In genomic region chr13:100392709-100393630, GRCh38 we compare ENCODE assay signal across 7 cellular contexts.
DNase-seq lines count a peak whose midpoint lies in the region; ATAC-seq and TF ChIP-seq lines count a peak whose summit lies in the region.

No MANE protein-coding gene starts in this region.

- H3K36me3 ChIP-seq in left lung: no peaks in the 10 kb centered on the region

- intact Hi-C loops in left lung (cut with DNase I): no loop called here

- DNase-seq in T1000 (lab: John Stamatoyannopoulos, UW): peak; percentile 85
- DNase-seq in T47D (ENCODE audit: low read depth in 1 of 2, low spot score in 1 of 2): peak; percentile 7 to 74
- DNase-seq in left lung: peak in 1 of 2 donors; percentile 87
- DNase-seq in stimulated activated CD8-positive, alpha-beta memory T cell treated with anti-CD3 and anti-CD28 coated beads, Interleukin-12 subunit alpha, Interleukin-12 subunit beta, amount 100 ng/mL, for 1 hour (ENCODE audit: low read depth): peak; percentile 27

- peaks cover 0 to 28% of the 10 kb centered on the region in 2 donors for H3K4me1 ChIP-seq in left lung

- no peak for TF ChIP-seq CTCF in left lung (IDR thresholded peaks at IDR 0.05)

- ATAC-seq in GM18870 (IDR thresholded peaks at IDR 0.05; ENCODE audit: unreplicated experiment): peak; percentile 48
- peak; percentile 49 for ATAC-seq in HG03571 (IDR thresholded peaks at IDR 0.05; ENCODE audit: unreplicated experiment)
- ATAC-seq in left lung: peak; percentile 98
- ATAC-seq in HG03457 (IDR thresholded peaks at IDR 0.05; ENCODE audit: unreplicated experiment): no peak

- H3K27ac ChIP-seq in left lung: peak overlapping the region; percentile 72 to 74

- H3K9me3 ChIP-seq in left lung: no peaks in the 10 kb centered on the region

- H3K4me3 ChIP-seq in left lung: no peak overlapping the region

- no peaks in the 10 kb centered on the region for H3K27me3 ChIP-seq in left lung

- in situ Hi-C loops in T47D (cut with HindIII; ENCODE audit: low pct_unique_long_range_greater_than_20kb, low sequenced_read_pairs): no loop called here
